19 cellular contexts compared by ENCODE assay signal in the genomic region with DNA sequence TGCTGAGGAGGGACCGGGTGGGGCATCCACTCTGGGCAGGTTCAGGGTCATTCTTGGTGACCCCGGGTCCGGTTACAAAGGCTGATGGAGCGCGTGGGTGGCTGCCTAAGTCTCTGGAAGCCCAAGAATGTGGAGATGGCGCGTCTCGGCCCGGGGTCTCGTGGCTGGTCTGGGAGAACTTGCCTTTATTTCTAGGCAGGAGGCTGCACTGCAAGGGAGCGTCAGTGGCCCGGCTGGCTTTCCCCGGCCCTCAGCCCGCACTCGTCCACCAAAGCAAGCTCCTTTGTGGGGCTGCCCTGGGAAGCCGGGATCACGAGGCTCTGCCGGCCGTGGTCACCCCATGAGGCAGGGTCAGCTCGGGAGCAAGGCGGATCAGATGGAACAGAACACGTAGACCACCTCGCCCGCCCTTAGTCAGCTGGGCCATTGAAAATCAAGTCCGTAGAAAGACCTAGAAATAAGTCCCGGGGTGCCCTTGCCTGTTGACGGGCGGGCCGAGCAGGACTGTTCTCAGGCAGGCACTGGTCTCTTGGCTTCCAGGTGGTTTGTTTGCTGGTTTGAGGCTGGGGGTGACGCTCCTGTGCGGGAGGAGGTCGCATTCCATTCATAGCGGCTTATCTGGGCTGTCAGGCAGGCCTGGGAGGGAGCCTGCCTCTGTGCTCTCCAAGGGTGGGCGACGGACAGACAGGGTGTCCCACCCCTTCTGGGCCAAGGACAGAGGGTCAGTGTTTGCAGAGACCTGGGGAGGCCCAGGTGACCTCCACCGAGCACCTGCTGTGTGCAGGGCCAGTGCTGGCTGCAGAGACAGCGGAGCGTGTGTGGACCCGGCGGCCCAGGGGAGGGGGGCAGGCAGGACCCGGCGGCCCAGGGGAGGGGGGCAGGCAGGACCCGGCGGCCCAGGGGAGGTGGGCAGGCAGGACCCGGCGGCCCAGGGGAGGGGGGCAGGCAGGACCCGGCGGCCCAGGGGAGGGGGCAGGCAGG. TPM values are rescaled to one million over a fixed set of nuclear protein-coding genes. Genes with fewer than 3 reads are reported as not detected.
DNase-seq lines count a peak whose midpoint lies in the region; ATAC-seq and TF ChIP-seq lines count a peak whose summit lies in the region.
"Had no signal": no experiment of that assay in that cellular context is flagged by ENCODE, and none has a peak within 500 bp of the region (broad histone marks: within the 10 kb centered on the region; RNA-seq: fewer than 3 reads in every experiment).

No MANE protein-coding gene starts in this region.

- H3K79me2 ChIP-seq in fibroblast of lung (ENCODE audit: control insufficient read depth, insufficient read depth, low read length), result peaks cover 2% of the 10 kb centered on the region

- POLR2A ChIA-PET in Panc1 (lab: Charles Lee), result interaction anchor here (0.6 kb wide), 1 partner anchor 111 kb away, joined by 3 read pairs; no protein-coding TSS in a partner anchor

- H3K79me1 ChIP-seq in neuronal stem cell (ENCODE audit: low read depth, low read length), result peaks cover 26% of the 10 kb centered on the region

- peak overlapping the region; percentile 11 for H3K23ac ChIP-seq in neuronal stem cell (ENCODE audit: low read depth, low read length, poor library complexity)

- peak overlapping the region; percentile 26 for H3K4me3 Mint-ChIP-seq in Calu3 (ENCODE audit: low read depth, unreplicated experiment)
- H3K4me3 Mint-ChIP-seq in activated CD4-positive, alpha-beta T cell treated with anti-CD3 and anti-CD28 coated beads, Interleukin-2, amount 10 ng/mL, durations not matched to agents 24 days and 14 days, result no peak overlapping the region
- H3K4me3 Mint-ChIP-seq: activated naive CD8-positive, alpha-beta T cell treated with anti-CD3 and anti-CD28 coated beads, Interleukin-2, amount 10 ng/mL, durations not matched to agents 7 days and 5 days had no signal

- H3K27ac ChIP-seq in Panc1 (ENCODE audit: low read length), result peak overlapping the region; percentile 89
- H3K27ac ChIP-seq in fibroblast of lung (ENCODE audit: insufficient read depth, low read length), result no peak overlapping the region
- peak overlapping the region; percentile 29 for H3K27ac ChIP-seq in neuronal stem cell (replicated peaks; ENCODE audit: low read length)
- H3K27ac ChIP-seq: GM23248 had no signal

- CTCF ChIA-PET in Calu3 (lab: Charles Lee), result no interaction called here
- CTCF ChIA-PET in Panc1 (lab: Charles Lee), result no interaction called here

- H3K4me1 Mint-ChIP-seq in Calu3 (ENCODE audit: low read depth, unreplicated experiment), result peaks cover 16% of the 10 kb centered on the region
- H3K4me1 Mint-ChIP-seq in activated CD4-positive, alpha-beta T cell treated with anti-CD3 and anti-CD28 coated beads, Interleukin-2, amount 10 ng/mL, durations not matched to agents 24 days and 14 days, result no peaks in the 10 kb centered on the region
- H3K4me1 Mint-ChIP-seq: activated naive CD8-positive, alpha-beta T cell treated with anti-CD3 and anti-CD28 coated beads, Interleukin-2, amount 10 ng/mL, durations not matched to agents 7 days and 5 days had no signal

- TF ChIP-seq CTCF in Calu3 (IDR thresholded peaks at IDR 0.05; ENCODE audit: unreplicated experiment) (no peak), Panc1 (IDR thresholded peaks at IDR 0.05) (no peak), fibroblast of lung (conservative IDR thresholded peaks at IDR 0.05 in 1 of 2, IDR thresholded peaks at IDR 0.05 in 1 of 2; ENCODE audit: low read depth in 1 of 2, low read length in 2 of 2) (no peak), BE2C (IDR thresholded peaks at IDR 0.05; ENCODE audit: low read depth, low read length) (no peak)

- BruUV-seq in Calu3 (replicated peaks; lab: Mats Ljungman, UMichigan) (no TSS peak), Panc1 (replicated peaks; lab: Mats Ljungman, UMichigan) (no TSS peak)

- H3K4me3 ChIP-seq in Panc1 (ENCODE audit: low read depth in 2 of 2, low read length in 2 of 2) (no peak overlapping the region), fibroblast of lung (replicated peaks in 1 of 4; ENCODE audit: control extremely low read depth in 1 of 4, insufficient read depth in 1 of 4, low read depth in 3 of 4, low read length in 4 of 4) (no peak overlapping the region), neuronal stem cell (ENCODE audit: low read length in 2 of 2) (no peak overlapping the region), BE2C (ENCODE audit: low read depth, low read length) (no peak overlapping the region)
- H3K4me3 ChIP-seq: dorsolateral prefrontal cortex, gastroesophageal sphincter, GM23248 had no signal

- H2BK5ac ChIP-seq in neuronal stem cell (ENCODE audit: low read length), result no peak overlapping the region

- H3K4me2 ChIP-seq in fibroblast of lung (ENCODE audit: extremely low read depth, insufficient read depth, low read length) (no peak overlapping the region), neuronal stem cell (ENCODE audit: insufficient read depth, low read length, poor library complexity, severe bottlenecking) (peak overlapping the region; percentile 54)

- H3K27me3 Mint-ChIP-seq in Calu3 (ENCODE audit: unreplicated experiment), result no peaks in the 10 kb centered on the region
- H3K27me3 Mint-ChIP-seq in activated CD4-positive, alpha-beta T cell treated with anti-CD3 and anti-CD28 coated beads, Interleukin-2, amount 10 ng/mL, durations not matched to agents 24 days and 14 days, result no peaks in the 10 kb centered on the region
- H3K27me3 Mint-ChIP-seq: activated naive CD8-positive, alpha-beta T cell treated with anti-CD3 and anti-CD28 coated beads, Interleukin-2, amount 10 ng/mL, durations not matched to agents 7 days and 5 days had no signal

- WGBS in neuronal stem cell (ENCODE audit: extremely low coverage in 2 of 2, insufficient read length in 2 of 2, insufficient replicate concordance in 1 of 2), 2 donors, result no CpG with 5 or more reads among the region's 48 CpGs

- peak overlapping the region; percentile 3 for H2BK15ac ChIP-seq in neuronal stem cell (ENCODE audit: low read length)

- peak overlapping the region; percentile 93 for H3K18ac ChIP-seq in neuronal stem cell (ENCODE audit: low read length)

- H3K9ac ChIP-seq in fibroblast of lung (ENCODE audit: insufficient read depth, low read length) (no peak overlapping the region), neuronal stem cell (ENCODE audit: low read depth, low read length, poor library complexity) (peak overlapping the region; percentile 34)
- H3K9ac ChIP-seq: GM23248 had no signal

- no peaks in the 10 kb centered on the region for H4K20me1 ChIP-seq in fibroblast of lung (ENCODE audit: control insufficient read depth, extremely low read depth, insufficient read depth, low read length)

- intact Hi-C loops in Calu3 (cut with micrococcal nuclease; ENCODE audit: unreplicated experiment) (no loop called here), Panc1 (cut with micrococcal nuclease; ENCODE audit: unreplicated experiment) (no loop called here)
- intact Hi-C loops in activated CD4-positive, alpha-beta T cell treated with anti-CD3 and anti-CD28 coated beads, Interleukin-2, amount 10 ng/mL, durations not matched to agents 24 days and 14 days (cut with micrococcal nuclease), result no loop called here

- H4K91ac ChIP-seq in neuronal stem cell (ENCODE audit: low read depth, low read length, poor library complexity), result no peak overlapping the region

- no peak for ATAC-seq in Panc1
- no peak for ATAC-seq in HG03521 (IDR thresholded peaks at IDR 0.05; ENCODE audit: unreplicated experiment)
- ATAC-seq: gastroesophageal sphincter, left lobe of liver had no signal

- no peaks in the 10 kb centered on the region for H3K36me3 ChIP-seq in Panc1 (ENCODE audit: control insufficient read depth, insufficient read depth, low read length)
- H3K36me3 ChIP-seq in fibroblast of lung (ENCODE audit: control insufficient read depth, insufficient read depth, low read length), result peaks cover 1% of the 10 kb centered on the region
- H3K36me3 ChIP-seq in neuronal stem cell (replicated peaks in 1 of 2; ENCODE audit: control insufficient read depth in 2 of 2, insufficient read depth in 2 of 2, low read length in 2 of 2), result no peaks in the 10 kb centered on the region
- H3K36me3 ChIP-seq in BE2C, result no peaks in the 10 kb centered on the region
- H3K36me3 ChIP-seq: gastroesophageal sphincter had no signal

- no peaks in the 10 kb centered on the region for H3K9me3 Mint-ChIP-seq in Calu3 (ENCODE audit: low read depth, unreplicated experiment)
- H3K9me3 Mint-ChIP-seq in activated CD4-positive, alpha-beta T cell treated with anti-CD3 and anti-CD28 coated beads, Interleukin-2, amount 10 ng/mL, durations not matched to agents 24 days and 14 days, result no peaks in the 10 kb centered on the region
- H3K9me3 Mint-ChIP-seq: activated naive CD8-positive, alpha-beta T cell treated with anti-CD3 and anti-CD28 coated beads, Interleukin-2, amount 10 ng/mL, durations not matched to agents 7 days and 5 days had no signal

- peaks cover 9% of the 10 kb centered on the region for H3K36me3 Mint-ChIP-seq in Calu3 (ENCODE audit: insufficient read depth, unreplicated experiment)
- H3K36me3 Mint-ChIP-seq in activated CD4-positive, alpha-beta T cell treated with anti-CD3 and anti-CD28 coated beads, Interleukin-2, amount 10 ng/mL, durations not matched to agents 24 days and 14 days (ENCODE audit: low read depth), result no peaks in the 10 kb centered on the region
- H3K36me3 Mint-ChIP-seq: activated naive CD8-positive, alpha-beta T cell treated with anti-CD3 and anti-CD28 coated beads, Interleukin-2, amount 10 ng/mL, durations not matched to agents 7 days and 5 days had no signal

- in situ Hi-C loops in Panc1 (cut with HindIII; ENCODE audit: low pct_unique_long_range_greater_than_20kb, low sequenced_read_pairs) (no loop called here), G401 (cut with HindIII; ENCODE audit: low sequenced_read_pairs) (no loop called here)

- H3K27me3 ChIP-seq in Panc1 (ENCODE audit: control insufficient read depth, insufficient read depth, low read length), result no peaks in the 10 kb centered on the region
- no peaks in the 10 kb centered on the region for H3K27me3 ChIP-seq in fibroblast of lung (ENCODE audit: control insufficient read depth, insufficient read depth, low read length)
- peaks cover 0 to 5% (median 0%) of the 10 kb centered on the region in 3 experiments for H3K27me3 ChIP-seq in neuronal stem cell (ENCODE audit: control insufficient read depth in 3 of 3, insufficient read depth in 3 of 3, low read depth in 1 of 3, low read length in 3 of 3)
- H3K27me3 ChIP-seq in BE2C, result no peaks in the 10 kb centered on the region
- H3K27me3 ChIP-seq: gastroesophageal sphincter had no signal

- peak overlapping the region; percentile 100 for H2AK5ac ChIP-seq in neuronal stem cell (ENCODE audit: low read depth, low read length)

- H3K9me3 ChIP-seq in Panc1 (ENCODE audit: control insufficient read depth, insufficient read depth, low read depth, low read length) (no peaks in the 10 kb centered on the region), fibroblast of lung (ENCODE audit: control insufficient read depth, insufficient read depth, low read depth, low read length) (no peaks in the 10 kb centered on the region), neuronal stem cell (replicated peaks in 1 of 2; ENCODE audit: control insufficient read depth in 2 of 2, insufficient read depth in 1 of 2, low read depth in 1 of 2, low read length in 2 of 2) (peaks cover 0 to 2% of the 10 kb centered on the region in 2 donors), BE2C (no peaks in the 10 kb centered on the region)
- H3K9me3 ChIP-seq: gastroesophageal sphincter had no signal

- no peak overlapping the region for H3K4ac ChIP-seq in neuronal stem cell (ENCODE audit: low read length)

- peak overlapping the region; percentile 21 for H3K14ac ChIP-seq in neuronal stem cell (ENCODE audit: low read length)

- DNase-seq in Calu3 (no peak), Panc1 (ENCODE audit: low read depth, low spot score) (no peak), fibroblast of lung (ENCODE audit: low read depth in 2 of 2) (peak; percentile 50 to 83), neuronal stem cell (ENCODE audit: low spot score) (peak; percentile 78), G401 (ENCODE audit: low spot score) (no peak), BE2C (no peak)
- DNase-seq in activated CD4-positive, alpha-beta T cell treated with anti-CD3 and anti-CD28 coated beads, Interleukin-2, amount 10 ng/mL, durations not matched to agents 24 days and 14 days, result no peak
- DNase-seq: activated CD8-positive, alpha-beta memory T cell treated with anti-CD3 and anti-CD28 coated beads, Interleukin-2, amount 50 U/mL, for 48 hours; activated naive CD8-positive, alpha-beta T cell treated with anti-CD3 and anti-CD28 coated beads, Interleukin-2, amount 10 ng/mL, durations not matched to agents 7 days and 5 days; DND-41; dorsolateral prefrontal cortex; GM23248; NCI-H1105 treated with DMSO at 0.1 percent for 48 hours; NCI-H69; Right ventricle myocardium superior; stimulated activated CD8-positive, alpha-beta memory T cell treated with anti-CD3 and anti-CD28 coated beads, Interleukin-4, amount 100 ng/mL, for 48 hours had no signal

- peak overlapping the region; percentile 63 for H2BK12ac ChIP-seq in neuronal stem cell (ENCODE audit: low read length)

- peaks cover 93% of the 10 kb centered on the region for H3K4me1 ChIP-seq in Panc1 (ENCODE audit: control insufficient read depth, insufficient read depth, low read length)
- peaks cover 17% of the 10 kb centered on the region for H3K4me1 ChIP-seq in fibroblast of lung (ENCODE audit: control insufficient read depth, extremely low read depth, insufficient read depth, low read length)
- peaks cover 19 to 35% of the 10 kb centered on the region in 2 donors for H3K4me1 ChIP-seq in neuronal stem cell (ENCODE audit: control insufficient read depth in 2 of 2, insufficient read depth in 1 of 2, low read depth in 1 of 2, low read length in 2 of 2)
- no peaks in the 10 kb centered on the region; the same call in none of the 2 replicates for H3K4me1 ChIP-seq in BE2C

- H2AFZ ChIP-seq in fibroblast of lung (ENCODE audit: low read length) (no peak overlapping the region), neuronal stem cell (ENCODE audit: low read length) (peak overlapping the region; percentile 64)
- H2AFZ ChIP-seq: GM23248 had no signal

- no peak overlapping the region for H2BK120ac ChIP-seq in neuronal stem cell (ENCODE audit: low read depth, low read length)

- H3K27ac Mint-ChIP-seq in Calu3 (ENCODE audit: unreplicated experiment), result no peak overlapping the region
- no peak overlapping the region for H3K27ac Mint-ChIP-seq in activated CD4-positive, alpha-beta T cell treated with anti-CD3 and anti-CD28 coated beads, Interleukin-2, amount 10 ng/mL, durations not matched to agents 24 days and 14 days
- H3K27ac Mint-ChIP-seq: activated naive CD8-positive, alpha-beta T cell treated with anti-CD3 and anti-CD28 coated beads, Interleukin-2, amount 10 ng/mL, durations not matched to agents 7 days and 5 days had no signal

- H4K8ac ChIP-seq in neuronal stem cell (ENCODE audit: low read depth, low read length), result no peak overlapping the region

RNA-seq across cellular contexts. Expression of gene COL18A1, which starts 25.8 kb away (rescaled TPM):
- total RNA-seq in Calu3 (2022) (54.5 and 82.9 TPM in 2 replicates), Panc1 (2021; ENCODE audit: unreplicated experiment) (676 TPM), fibroblast of lung (26.2 and 38.8 TPM in 2 replicates)
- polyA plus RNA-seq in Panc1 (2012; ENCODE audit: insufficient read length), result 1,186 TPM
- polyA plus RNA-seq in fibroblast of lung, result 9.0 and 24.3 TPM in 2 replicates
- 25.9 and 60.7 TPM in 2 replicates for polyA plus RNA-seq in fibroblast of lung (2012)
- 10.5 and 29.1 TPM in 2 replicates for polyA minus RNA-seq in fibroblast of lung (ENCODE audit: low replicate concordance)
- 42.5 TPM for polyA plus RNA-seq in neuronal stem cell (2013, experiment 1 of 2)
- 42.1 TPM for polyA plus RNA-seq in neuronal stem cell (2013, experiment 2 of 2)
- 353 and 524 TPM in 2 replicates for total RNA-seq in G401 (2014; rRNA removed; shearing (Covaris generic))
- 11.7 TPM for polyA plus RNA-seq in BE2C (2012; ENCODE audit: insufficient read depth, insufficient read length, low read depth)
- total RNA-seq in activated CD4-positive, alpha-beta T cell treated with anti-CD3 and anti-CD28 coated beads, Interleukin-2, amount 10 ng/mL, durations not matched to agents 24 days and 14 days, result 3.1 and 3.2 TPM in 2 replicates

Comparison
In these comparisons a context has a peak if more than half of its experiments do, and no peak if none do; other contexts are left out.
1. DNase-seq: peak in fibroblast of lung (2 of 2) and neuronal stem cell (single experiment); none in Calu3 (single experiment), Panc1 (single experiment), G401 (single experiment), BE2C (single experiment) and activated CD4-positive, alpha-beta T cell treated with anti-CD3 and anti-CD28 coated beads, Interleukin-2, amount 10 ng/mL, durations not matched to agents 24 days and 14 days (single experiment).